In genomic region chr1:17356387-17356992, GRCh38 we compare ENCODE assay signal across 22 cellular contexts. TPM values are rescaled to one million over a fixed set of nuclear protein-coding genes. Genes with fewer than 3 reads are reported as not detected.
DNase-seq lines count a peak whose midpoint lies in the region; ATAC-seq and TF ChIP-seq lines count a peak whose summit lies in the region.
"Had no signal": no experiment of that assay in that cellular context is flagged by ENCODE, and none has a peak within 500 bp of the region (broad histone marks: within the 10 kb centered on the region; RNA-seq: fewer than 3 reads in every experiment).

No MANE protein-coding gene starts in this region.

- H3K4me1 ChIP-seq in BLaER1 treated with 17β-estradiol and CSF1 and Interleukin-3, amounts not matched to agents 10 nM and 100 nM: peaks cover 9 to 58% (median 34%) of the 10 kb centered on the region in 10 experiments
- no peaks in the 10 kb centered on the region for H3K4me1 ChIP-seq in tibial nerve
- H3K4me1 ChIP-seq: body of pancreas, gastrocnemius medialis, sigmoid colon, SJCRH30 had no signal

- peak overlapping the region in 6 of 11 experiments; percentile 19 to 65 (median 34); a peak in 9 of 22 replicates for H3K27ac ChIP-seq in BLaER1 treated with 17β-estradiol and CSF1 and Interleukin-3, amounts not matched to agents 10 nM and 100 nM
- H3K27ac ChIP-seq in tibial nerve (no peak overlapping the region), WERI-Rb-1 (no peak overlapping the region)
- H3K27ac ChIP-seq: body of pancreas, coronary artery, gastrocnemius medialis, sigmoid colon, SJCRH30 had no signal

- H3K4me1 Mint-ChIP-seq in activated T-cell treated with anti-CD3 and anti-CD28 coated beads, Interleukin-2, amount 50 U/mL, for 4 hours (ENCODE audit: low read depth): peaks cover 3% of the 10 kb centered on the region
- H3K4me1 Mint-ChIP-seq in immature natural killer cell: peaks cover 0 to 7% of the 10 kb centered on the region in 2 donors

- H3K9me3 ChIP-seq in BLaER1 treated with 17β-estradiol and CSF1 and Interleukin-3, amounts not matched to agents 10 nM and 100 nM (replicated peaks in 1 of 11): no peaks in the 10 kb centered on the region
- H3K9me3 ChIP-seq in tibial nerve (no peaks in the 10 kb centered on the region), WERI-Rb-1 (ENCODE audit: severe bottlenecking) (no peaks in the 10 kb centered on the region)
- H3K9me3 ChIP-seq: body of pancreas, gastrocnemius medialis, sigmoid colon, SJCRH30 had no signal

- peak overlapping the region in 3 of 6 donors; percentile 42 to 66 (median 50) for H3K27ac Mint-ChIP-seq in immature natural killer cell
- H3K27ac Mint-ChIP-seq: T-helper 2 cell treated with Interferon-gamma antibody and Interleukin-4, amounts not matched to agents 5 μg/mL and 100 μg/mL, for 36 hours had no signal

- H3K9ac ChIP-seq in BLaER1 treated with 17β-estradiol and CSF1 and Interleukin-3, amounts not matched to agents 10 nM and 100 nM: peak overlapping the region in 6 of 11 experiments; percentile 6 to 61 (median 26); a peak in 7 of 22 replicates

- 51 to 53% methylated on average over 11 to 12 of the region's 12 CpGs for WGBS in tibial nerve, 2 donors

- TF ChIP-seq EP300 in tibial nerve (IDR thresholded peaks at IDR 0.05): no peak

- ATAC-seq in activated T-cell treated with anti-CD3 and anti-CD28 coated beads, Interleukin-2, amount 50 U/mL, for 4 hours: peak; percentile 29 to 34
- ATAC-seq in GM21367 (IDR thresholded peaks at IDR 0.05; ENCODE audit: unreplicated experiment): no peak
- ATAC-seq: body of pancreas, gastrocnemius medialis had no signal

- H4K20me1 ChIP-seq in BLaER1 treated with 17β-estradiol and CSF1 and Interleukin-3, amounts not matched to agents 10 nM and 100 nM: no peaks in the 10 kb centered on the region

- no peaks in the 10 kb centered on the region for H3K27me3 ChIP-seq in BLaER1 treated with 17β-estradiol and CSF1 and Interleukin-3, amounts not matched to agents 10 nM and 100 nM
- H3K27me3 ChIP-seq in tibial nerve: peaks cover 0 to 5% of the 10 kb centered on the region in 2 donors
- no peaks in the 10 kb centered on the region for H3K27me3 ChIP-seq in WERI-Rb-1 (ENCODE audit: insufficient read depth, low read depth, severe bottlenecking)
- H3K27me3 ChIP-seq: body of pancreas, sigmoid colon had no signal

- DNase-seq in CMK (ENCODE audit: low read depth) (peak; percentile 56), immature natural killer cell (no peak), tibial nerve (ENCODE audit: low spot score in 2 of 2) (no peak), KG1 (lab: John Stamatoyannopoulos, UW) (no peak), WERI-Rb-1 (no peak)
- no peak for DNase-seq in activated T-cell treated with anti-CD3 and anti-CD28 coated beads, Interleukin-2, amount 50 U/mL, for 4 hours
- DNase-seq: activated CD4-positive, alpha-beta T cell treated with anti-CD3 and anti-CD28 coated beads, Interleukin-2, amount 50 U/mL, for 1 hour; activated effector memory CD4-positive, alpha-beta T cell treated with anti-CD3 and anti-CD28 coated beads, Interleukin-2, amount 50 U/mL, for 16 hours; body of pancreas; gastrocnemius medialis; NCI-H2107; NCI-H524 treated with DMSO at 0.1 percent for 48 hours; sigmoid colon; SJCRH30; trophoblast cell had no signal

- peak overlapping the region in 2 of 10 experiments; percentile 16 to 39; a peak in 3 of 20 replicates for H3K4me3 ChIP-seq in BLaER1 treated with 17β-estradiol and CSF1 and Interleukin-3, amounts not matched to agents 10 nM and 100 nM
- no peak overlapping the region for H3K4me3 ChIP-seq in tibial nerve
- no peak overlapping the region for H3K4me3 ChIP-seq in WERI-Rb-1 (ENCODE audit: low read depth, low read length)
- H3K4me3 ChIP-seq: body of pancreas, coronary artery, gastrocnemius medialis, sigmoid colon, SJCRH30 had no signal

- H3K4me3 Mint-ChIP-seq in activated T-cell treated with anti-CD3 and anti-CD28 coated beads, Interleukin-2, amount 50 U/mL, for 4 hours: no peak overlapping the region
- H3K4me3 Mint-ChIP-seq in immature natural killer cell: peak overlapping the region in 4 of 5 donors; percentile 40 to 71 (median 53)
- H3K4me3 Mint-ChIP-seq: T-helper 2 cell treated with Interferon-gamma antibody and Interleukin-4, amounts not matched to agents 5 μg/mL and 100 μg/mL, for 36 hours had no signal

- TF ChIP-seq CTCF in tibial nerve (IDR thresholded peaks at IDR 0.05): no peak
- TF ChIP-seq CTCF in WERI-Rb-1 (IDR thresholded peaks at IDR 0.05; ENCODE audit: low read depth, low read length): no peak

- peaks cover 2% of the 10 kb centered on the region for H3K27me3 Mint-ChIP-seq in activated T-cell treated with anti-CD3 and anti-CD28 coated beads, Interleukin-2, amount 50 U/mL, for 4 hours (ENCODE audit: low read depth)
- H3K27me3 Mint-ChIP-seq in immature natural killer cell (ENCODE audit: low read depth in 3 of 3): peaks cover 0 to 6% (median 1%) of the 10 kb centered on the region in 3 donors

- no peaks in the 10 kb centered on the region for H3K36me3 ChIP-seq in BLaER1 treated with 17β-estradiol and CSF1 and Interleukin-3, amounts not matched to agents 10 nM and 100 nM
- H3K36me3 ChIP-seq in tibial nerve (no peaks in the 10 kb centered on the region), WERI-Rb-1 (no peaks in the 10 kb centered on the region)
- H3K36me3 ChIP-seq: gastrocnemius medialis, sigmoid colon, SJCRH30 had no signal

- H3K36me3 Mint-ChIP-seq in activated T-cell treated with anti-CD3 and anti-CD28 coated beads, Interleukin-2, amount 50 U/mL, for 4 hours (ENCODE audit: insufficient read depth): no peaks in the 10 kb centered on the region
- H3K36me3 Mint-ChIP-seq in immature natural killer cell: no peaks in the 10 kb centered on the region

- no peaks in the 10 kb centered on the region for H3K9me3 Mint-ChIP-seq in activated T-cell treated with anti-CD3 and anti-CD28 coated beads, Interleukin-2, amount 50 U/mL, for 4 hours
- no peaks in the 10 kb centered on the region for H3K9me3 Mint-ChIP-seq in immature natural killer cell
- H3K9me3 Mint-ChIP-seq: T-helper 2 cell treated with Interferon-gamma antibody and Interleukin-4, amounts not matched to agents 5 μg/mL and 100 μg/mL, for 36 hours had no signal

- TF ChIP-seq POLR2A in tibial nerve (IDR thresholded peaks at IDR 0.05): no peak

- H3K4me2 ChIP-seq in BLaER1 treated with 17β-estradiol and CSF1 and Interleukin-3, amounts not matched to agents 10 nM and 100 nM: peak overlapping the region; percentile 24 to 85 (median 69); a peak in 20 of 22 replicates

RNA-seq across cellular contexts. Expression of gene PADI6, which starts 15.5 kb away (rescaled TPM):
- total RNA-seq in activated T-cell treated with anti-CD3 and anti-CD28 coated beads, Interleukin-2, amount 50 U/mL, for 4 hours: not detected
- 1 to 10 TPM in 1 of 3 donors, under 1 TPM in 2; 0.71 to 1.8 (median 0.92) TPM for polyA plus RNA-seq in immature natural killer cell
- total RNA-seq in tibial nerve: not detected
- total RNA-seq: body of pancreas, gastrocnemius medialis, mononuclear cell, OCI-LY7, omental fat pad, sigmoid colon, SJCRH30 had no signal
- polyA plus RNA-seq: sigmoid colon had no signal

RNA-seq across cellular contexts. Expression of gene PADI4, which starts 48.5 kb away (rescaled TPM):
- under 1 TPM; 0.08 to 0.71 (median 0.66) TPM for total RNA-seq in activated T-cell treated with anti-CD3 and anti-CD28 coated beads, Interleukin-2, amount 50 U/mL, for 4 hours
- 1 to 10 TPM; 1.4 to 5.1 (median 3.0) TPM for polyA plus RNA-seq in immature natural killer cell
- total RNA-seq in tibial nerve: not detected
- total RNA-seq: body of pancreas, gastrocnemius medialis, sigmoid colon, SJCRH30 had no signal

Comparison
In these comparisons a context has a peak if more than half of its experiments do, and no peak if none do; other contexts are left out.
1. H3K27ac ChIP-seq: peak in BLaER1 treated with 17β-estradiol and CSF1 and Interleukin-3, amounts not matched to agents 10 nM and 100 nM (6 of 11); none in tibial nerve (0 of 4) and WERI-Rb-1 (single experiment).